In genomic region chr11:11798586-11799438, GRCh38 we compare ENCODE assay signal across 9 cellular contexts. TPM values are rescaled to one million over a fixed set of nuclear protein-coding genes. Genes with fewer than 3 reads are reported as not detected.
DNase-seq lines count a peak whose midpoint lies in the region; ATAC-seq and TF ChIP-seq lines count a peak whose summit lies in the region.
"Had no signal": no experiment of that assay in that cellular context is flagged by ENCODE, and none has a peak within 500 bp of the region (broad histone marks: within the 10 kb centered on the region; RNA-seq: fewer than 3 reads in every experiment).

No MANE protein-coding gene starts in this region.

- H3K36me3 ChIP-seq in CD8-positive, alpha-beta T cell (ENCODE audit: insufficient read depth, low read length), result no peaks in the 10 kb centered on the region
- H3K36me3 ChIP-seq in lower lobe of right lung, result no peaks in the 10 kb centered on the region

- H3K4me1 ChIP-seq in CD8-positive, alpha-beta T cell (ENCODE audit: insufficient read depth, low read length), result no peaks in the 10 kb centered on the region
- H3K4me1 ChIP-seq in lower lobe of right lung, result no peaks in the 10 kb centered on the region

- intact Hi-C loops in CD8-positive, alpha-beta T cell (cut with DNase I, micrococcal nuclease), result loop anchor here (2.0 to 5.0 kb wide), 5 partner anchors 50 to 483 kb away; no protein-coding TSS in a partner anchor
- intact Hi-C loops in lower lobe of right lung (cut with DNase I), result no loop called here

- no peaks in the 10 kb centered on the region for H3K27me3 ChIP-seq in CD8-positive, alpha-beta T cell (ENCODE audit: insufficient read depth, low read length)
- H3K27me3 ChIP-seq in lower lobe of right lung (ENCODE audit: low read depth), result no peaks in the 10 kb centered on the region

- peak; percentile 44 to 90 (median 75) for DNase-seq in CD8-positive, alpha-beta T cell
- DNase-seq in NCI-H1930 (lab: John Stamatoyannopoulos, UW) (peak; percentile 68 to 78), choroid plexus epithelial cell (ENCODE audit: low read depth) (peak; percentile 87), lower lobe of right lung (peak; percentile 86)
- DNase-seq in activated CD4-positive, alpha-beta T cell treated with anti-CD3 and anti-CD28 coated beads for 48 hours, result peak; percentile 72
- peak; percentile 41 for DNase-seq in stimulated activated CD8-positive, alpha-beta memory T cell treated with anti-CD3 and anti-CD28 coated beads, Interleukin-15, amount 100 ng/mL, for 24 hours (ENCODE audit: low read depth)

- no peaks in the 10 kb centered on the region for H3K9me3 ChIP-seq in CD8-positive, alpha-beta T cell (ENCODE audit: low read length)
- no peaks in the 10 kb centered on the region for H3K9me3 ChIP-seq in lower lobe of right lung

- no peak overlapping the region for H3K4me3 Mint-ChIP-seq in CD8-positive, alpha-beta T cell
- H3K4me3 Mint-ChIP-seq: T-helper 1 cell treated with Interleukin-12 subunit alpha and Interleukin-12 subunit beta and Interleukin-4 antibody, amounts not matched to agents 30 μg/mL and 1 μg/mL, for 36 hours had no signal

- H3K36me3 Mint-ChIP-seq in CD8-positive, alpha-beta T cell, result no peaks in the 10 kb centered on the region

- no peaks in the 10 kb centered on the region for H3K4me1 Mint-ChIP-seq in CD8-positive, alpha-beta T cell (ENCODE audit: low read depth)

- no peak overlapping the region for H3K4me3 ChIP-seq in CD8-positive, alpha-beta T cell (ENCODE audit: low read depth, low read length)
- H3K4me3 ChIP-seq in choroid plexus epithelial cell (ENCODE audit: low read depth, low read length), result no peak overlapping the region
- H3K4me3 ChIP-seq in lower lobe of right lung, result no peak overlapping the region

- TF ChIP-seq CTCF in CD8-positive, alpha-beta T cell (IDR thresholded peaks at IDR 0.05), result peak; percentile 96
- peak; percentile 98 for TF ChIP-seq CTCF in choroid plexus epithelial cell (conservative IDR thresholded peaks at IDR 0.05; ENCODE audit: low read depth, low read length)
- peak; percentile 97 for TF ChIP-seq CTCF in lower lobe of right lung (IDR thresholded peaks at IDR 0.05)

- no peaks in the 10 kb centered on the region for H3K9me3 Mint-ChIP-seq in CD8-positive, alpha-beta T cell
- H3K9me3 Mint-ChIP-seq: T-helper 1 cell treated with Interleukin-12 subunit alpha and Interleukin-12 subunit beta and Interleukin-4 antibody, amounts not matched to agents 30 μg/mL and 1 μg/mL, for 36 hours had no signal

- no peak overlapping the region for H3K27ac ChIP-seq in CD8-positive, alpha-beta T cell (ENCODE audit: low read depth, low read length)
- H3K27ac ChIP-seq in lower lobe of right lung, result no peak overlapping the region

- peak; percentile 93 for ATAC-seq in CD8-positive, alpha-beta T cell
- peak; percentile 78 for ATAC-seq in GM21390 (IDR thresholded peaks at IDR 0.05; ENCODE audit: unreplicated experiment)
- peak; percentile 83 to 89 for ATAC-seq in lower lobe of right lung
- ATAC-seq in GM18520 (IDR thresholded peaks at IDR 0.05; ENCODE audit: unreplicated experiment), result no peak

- CTCF ChIA-PET in CD8-positive, alpha-beta T cell (lab: Charles Lee), result interaction anchor here (0.6 to 4.6 kb wide), 51 partner anchors 8 to 771 kb away, joined by 3 to 42 read pairs (median 4); no protein-coding TSS in a partner anchor

- H3K27me3 Mint-ChIP-seq in CD8-positive, alpha-beta T cell (ENCODE audit: low read depth), result peaks cover 28% of the 10 kb centered on the region

- no peak overlapping the region for H3K27ac Mint-ChIP-seq in CD8-positive, alpha-beta T cell
- H3K27ac Mint-ChIP-seq: T-helper 1 cell treated with Interleukin-12 subunit alpha and Interleukin-12 subunit beta and Interleukin-4 antibody, amounts not matched to agents 30 μg/mL and 1 μg/mL, for 36 hours had no signal

- POLR2A ChIA-PET in CD8-positive, alpha-beta T cell (lab: Charles Lee), result no interaction called here

RNA-seq across cellular contexts. Expression of gene USP47, which starts 43.0 kb away (rescaled TPM):
- total RNA-seq in CD8-positive, alpha-beta T cell, result 100 to 1,000 TPM in 1 of 2 experiments, 10 to 100 TPM in 1; 93.4 to 100 TPM
- 45.2 TPM for total RNA-seq in lower lobe of right lung
